8 cellular contexts compared by ENCODE assay signal in genomic region chr16:2715519-2715918, GRCh38. TPM values are rescaled to one million over a fixed set of nuclear protein-coding genes. Genes with fewer than 3 reads are reported as not detected.
DNase-seq lines count a peak whose midpoint lies in the region; ATAC-seq and TF ChIP-seq lines count a peak whose summit lies in the region.

No MANE protein-coding gene starts in this region.

- H3K4me3 ChIP-seq in Loucy (ENCODE audit: low read length, poor library complexity, severe bottlenecking) = peak overlapping the region; percentile 21
- H3K4me3 ChIP-seq in fibroblast of mammary gland (ENCODE audit: control insufficient read depth, low read depth, low read length) = no peak overlapping the region
- no peak overlapping the region for H3K4me3 ChIP-seq in thyroid gland (replicated peaks in 1 of 3)

- H3K79me2 ChIP-seq in Loucy (ENCODE audit: insufficient read depth, low read length) = no peaks in the 10 kb centered on the region

- peak overlapping the region; percentile 75 for H3K4me2 ChIP-seq in Loucy (ENCODE audit: low read depth, low read length, poor library complexity, severe bottlenecking)

- no peaks in the 10 kb centered on the region for H3K36me3 Mint-ChIP-seq in osteocyte (ENCODE audit: unreplicated experiment)

- H3K27me3 ChIP-seq in Loucy (ENCODE audit: insufficient read depth, low read length, poor library complexity, severe bottlenecking) (no peaks in the 10 kb centered on the region), thyroid gland (no peaks in the 10 kb centered on the region)

- no peaks in the 10 kb centered on the region for H3K9me3 Mint-ChIP-seq in osteocyte (ENCODE audit: unreplicated experiment)

- no peak overlapping the region for H2AFZ ChIP-seq in Loucy (ENCODE audit: low read length)

- H3F3A ChIP-seq in Loucy (ENCODE audit: low read depth) = no peaks in the 10 kb centered on the region

- H3K27ac Mint-ChIP-seq in osteocyte (ENCODE audit: unreplicated experiment) = no peak overlapping the region

- H3K9me2 ChIP-seq in Loucy (replicated peaks; ENCODE audit: low read depth, low read length) = no peaks in the 10 kb centered on the region

- H3K4me1 Mint-ChIP-seq in osteocyte (ENCODE audit: unreplicated experiment) = peaks cover 5% of the 10 kb centered on the region

- no peaks in the 10 kb centered on the region for H3K27me3 Mint-ChIP-seq in osteocyte (ENCODE audit: unreplicated experiment)

- TF ChIP-seq CTCF in Loucy (conservative IDR thresholded peaks at IDR 0.05; ENCODE audit: low read length) (no peak), fibroblast of mammary gland (conservative IDR thresholded peaks at IDR 0.05; ENCODE audit: control insufficient read depth, insufficient read depth, low read depth, low read length) (no peak), omental fat pad (IDR thresholded peaks at IDR 0.05) (no peak), thyroid gland (IDR thresholded peaks at IDR 0.05) (no peak), osteocyte (IDR thresholded peaks at IDR 0.05) (no peak)

- peak; percentile 33 for DNase-seq in Ammon's horn (ENCODE audit: low spot score)
- peak; percentile 44 for DNase-seq in activated CD8-positive, alpha-beta memory T cell treated with anti-CD3 and anti-CD28 coated beads, Interleukin-2, amount 50 U/mL, for 24 hours (ENCODE audit: extremely low read depth)
- peak; percentile 28 for DNase-seq in fibroblast of mammary gland (ENCODE audit: low read depth)
- DNase-seq in omental fat pad (ENCODE audit: low spot score) = peak; percentile 35
- peak; percentile 53 to 55 for DNase-seq in thyroid gland
- DNase-seq in osteocyte (ENCODE audit: extremely low spot score, unreplicated experiment) = no peak

- H3K27ac ChIP-seq in thyroid gland = no peak overlapping the region

- H3K4me1 ChIP-seq in Loucy (ENCODE audit: insufficient read depth, low read length, poor library complexity, severe bottlenecking) (peaks cover 25% of the 10 kb centered on the region), thyroid gland (peaks cover 3 to 22% of the 10 kb centered on the region in 2 donors)

- intact Hi-C loops in thyroid gland (cut with DNase I) = loop anchor here (5.0 kb wide), 1 partner anchor 33 kb away; the partner anchor contains the start of gene KCTD5

- WGBS in thyroid gland, 2 donors = 12 to 28% methylated on average over 2 to 5 of the region's 33 CpGs

- no peaks in the 10 kb centered on the region for H3K9me3 ChIP-seq in Loucy (ENCODE audit: insufficient read depth, low read depth, low read length)
- H3K9me3 ChIP-seq in thyroid gland = no peaks in the 10 kb centered on the region

- ATAC-seq in omental fat pad (ENCODE audit: low FRiP score) (peak; percentile 50), GM21619 (IDR thresholded peaks at IDR 0.05; ENCODE audit: unreplicated experiment) (no peak)

- no peak for TF ChIP-seq POLR2A in thyroid gland (IDR thresholded peaks at IDR 0.05)

- H3K4me3 Mint-ChIP-seq in osteocyte (ENCODE audit: unreplicated experiment) = no peak overlapping the region

- H4K20me1 ChIP-seq in Loucy (ENCODE audit: insufficient read depth, low read length, poor library complexity, severe bottlenecking) = no peaks in the 10 kb centered on the region

- H3K9ac ChIP-seq in Loucy (ENCODE audit: low read depth, low read length, poor library complexity, severe bottlenecking) = no peak overlapping the region

- no peaks in the 10 kb centered on the region for H3K36me3 ChIP-seq in Loucy (ENCODE audit: insufficient read depth, low read length)
- H3K36me3 ChIP-seq in thyroid gland = no peaks in the 10 kb centered on the region

RNA-seq across cellular contexts. Expression of gene PRSS27, which starts 4.5 kb away (rescaled TPM):
- total RNA-seq in omental fat pad = 1 to 10 TPM in 2 of 4 donors, under 1 TPM in 2; 0.65 to 1.2 (median 1.0) TPM
- total RNA-seq in thyroid gland = 1 to 10 TPM in 3 of 4 donors, not detected in 1; 1.1 to 1.5 (median 1.1) TPM
- 4.2 and 5.5 TPM in 2 replicates for total RNA-seq in osteocyte

RNA-seq across cellular contexts. Expression of gene KCTD5, which starts 33.2 kb away (rescaled TPM):
- total RNA-seq in omental fat pad (10 to 100 TPM; 10.9 to 21.1 (median 20.1) TPM), thyroid gland (10 to 100 TPM in 3 of 4 donors, 1 to 10 TPM in 1; 8.6 to 23.3 (median 15.1) TPM), osteocyte (28.0 and 28.1 TPM in 2 replicates)

RNA-seq across cellular contexts. Expression of gene SRRM2, which starts 36.9 kb away (rescaled TPM):
- 100 to 1,000 TPM; 230 to 465 (median 368) TPM for total RNA-seq in omental fat pad
- 100 to 1,000 TPM; 262 to 378 (median 312) TPM for total RNA-seq in thyroid gland
- 536 and 572 TPM in 2 replicates for total RNA-seq in osteocyte
